3 cellular contexts compared by ENCODE assay signal in genomic region chr18:59911600-59911999, GRCh38.
TF ChIP-seq lines count a peak whose summit lies in the region.

No MANE protein-coding gene starts in this region.

TF ChIP-seq in SK-N-SH, 30 proteins besides CTCF, POLR2A, EP300 and RAD21:
- TF ChIP-seq, protein P1, sequence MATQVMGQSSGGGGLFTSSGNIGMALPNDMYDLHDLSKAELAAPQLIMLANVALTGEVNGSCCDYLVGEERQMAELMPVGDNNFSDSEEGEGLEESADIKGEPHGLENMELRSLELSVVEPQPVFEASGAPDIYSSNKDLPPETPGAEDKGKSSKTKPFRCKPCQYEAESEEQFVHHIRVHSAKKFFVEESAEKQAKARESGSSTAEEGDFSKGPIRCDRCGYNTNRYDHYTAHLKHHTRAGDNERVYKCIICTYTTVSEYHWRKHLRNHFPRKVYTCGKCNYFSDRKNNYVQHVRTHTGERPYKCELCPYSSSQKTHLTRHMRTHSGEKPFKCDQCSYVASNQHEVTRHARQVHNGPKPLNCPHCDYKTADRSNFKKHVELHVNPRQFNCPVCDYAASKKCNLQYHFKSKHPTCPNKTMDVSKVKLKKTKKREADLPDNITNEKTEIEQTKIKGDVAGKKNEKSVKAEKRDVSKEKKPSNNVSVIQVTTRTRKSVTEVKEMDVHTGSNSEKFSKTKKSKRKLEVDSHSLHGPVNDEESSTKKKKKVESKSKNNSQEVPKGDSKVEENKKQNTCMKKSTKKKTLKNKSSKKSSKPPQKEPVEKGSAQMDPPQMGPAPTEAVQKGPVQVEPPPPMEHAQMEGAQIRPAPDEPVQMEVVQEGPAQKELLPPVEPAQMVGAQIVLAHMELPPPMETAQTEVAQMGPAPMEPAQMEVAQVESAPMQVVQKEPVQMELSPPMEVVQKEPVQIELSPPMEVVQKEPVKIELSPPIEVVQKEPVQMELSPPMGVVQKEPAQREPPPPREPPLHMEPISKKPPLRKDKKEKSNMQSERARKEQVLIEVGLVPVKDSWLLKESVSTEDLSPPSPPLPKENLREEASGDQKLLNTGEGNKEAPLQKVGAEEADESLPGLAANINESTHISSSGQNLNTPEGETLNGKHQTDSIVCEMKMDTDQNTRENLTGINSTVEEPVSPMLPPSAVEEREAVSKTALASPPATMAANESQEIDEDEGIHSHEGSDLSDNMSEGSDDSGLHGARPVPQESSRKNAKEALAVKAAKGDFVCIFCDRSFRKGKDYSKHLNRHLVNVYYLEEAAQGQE (IDR thresholded peaks at IDR 0.05; ENCODE audit: low read depth, low read length), result no peak
- TF ChIP-seq, protein P2, sequence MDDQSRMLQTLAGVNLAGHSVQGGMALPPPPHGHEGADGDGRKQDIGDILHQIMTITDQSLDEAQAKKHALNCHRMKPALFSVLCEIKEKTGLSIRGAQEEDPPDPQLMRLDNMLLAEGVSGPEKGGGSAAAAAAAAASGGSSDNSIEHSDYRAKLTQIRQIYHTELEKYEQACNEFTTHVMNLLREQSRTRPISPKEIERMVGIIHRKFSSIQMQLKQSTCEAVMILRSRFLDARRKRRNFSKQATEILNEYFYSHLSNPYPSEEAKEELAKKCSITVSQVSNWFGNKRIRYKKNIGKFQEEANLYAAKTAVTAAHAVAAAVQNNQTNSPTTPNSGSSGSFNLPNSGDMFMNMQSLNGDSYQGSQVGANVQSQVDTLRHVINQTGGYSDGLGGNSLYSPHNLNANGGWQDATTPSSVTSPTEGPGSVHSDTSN (IDR thresholded peaks at IDR 0.05), result no peak
- TF ChIP-seq, protein P3, sequence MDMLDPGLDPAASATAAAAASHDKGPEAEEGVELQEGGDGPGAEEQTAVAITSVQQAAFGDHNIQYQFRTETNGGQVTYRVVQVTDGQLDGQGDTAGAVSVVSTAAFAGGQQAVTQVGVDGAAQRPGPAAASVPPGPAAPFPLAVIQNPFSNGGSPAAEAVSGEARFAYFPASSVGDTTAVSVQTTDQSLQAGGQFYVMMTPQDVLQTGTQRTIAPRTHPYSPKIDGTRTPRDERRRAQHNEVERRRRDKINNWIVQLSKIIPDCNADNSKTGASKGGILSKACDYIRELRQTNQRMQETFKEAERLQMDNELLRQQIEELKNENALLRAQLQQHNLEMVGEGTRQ (IDR thresholded peaks at IDR 0.05; ENCODE audit: borderline replicate concordance, low read depth, low read length), result no peak
- no peak for TF ChIP-seq SIN3A (IDR thresholded peaks at IDR 0.05; ENCODE audit: borderline replicate concordance, low read depth, low read length)
- TF ChIP-seq YY1 (IDR thresholded peaks at IDR 0.05; ENCODE audit: low read depth), result no peak

TF ChIP-seq in SK-N-SH treated with all-trans-retinoic acid at 6 μM for 48 hours, 23 proteins besides CTCF, POLR2A, EP300 and RAD21 (continues in another document):
- TF ChIP-seq OSR1 (CRISPR knock-in tag; IDR thresholded peaks at IDR 0.05) (no peak), RARB (CRISPR knock-in tag; IDR thresholded peaks at IDR 0.05) (no peak), ZC3H10 (CRISPR knock-in tag; IDR thresholded peaks at IDR 0.05) (no peak), GLIS3 (CRISPR knock-in tag; IDR thresholded peaks at IDR 0.05) (no peak), BACH2 (CRISPR knock-in tag; IDR thresholded peaks at IDR 0.05; ENCODE audit: borderline replicate concordance) (no peak), ISL1 (CRISPR knock-in tag; IDR thresholded peaks at IDR 0.05) (no peak), CSDC2 (CRISPR knock-in tag; IDR thresholded peaks at IDR 0.05) (no peak), SNAI2 (CRISPR knock-in tag; IDR thresholded peaks at IDR 0.05) (no peak), ZFP3 (CRISPR knock-in tag; IDR thresholded peaks at IDR 0.05) (no peak), PATZ1 (CRISPR knock-in tag; IDR thresholded peaks at IDR 0.05; ENCODE audit: borderline replicate concordance) (no peak), TCF4 (CRISPR knock-in tag; IDR thresholded peaks at IDR 0.05; ENCODE audit: borderline replicate concordance) (no peak), ZFP30 (CRISPR knock-in tag; IDR thresholded peaks at IDR 0.05) (no peak), TOX (CRISPR knock-in tag; IDR thresholded peaks at IDR 0.05; ENCODE audit: borderline replicate concordance) (no peak), POU6F1 (CRISPR knock-in tag; IDR thresholded peaks at IDR 0.05; ENCODE audit: borderline replicate concordance, low read depth) (no peak), ZNF565 (CRISPR knock-in tag; conservative IDR thresholded peaks at IDR 0.05; ENCODE audit: low read depth) (no peak), ARNTL (CRISPR knock-in tag; IDR thresholded peaks at IDR 0.05; ENCODE audit: borderline replicate concordance, low read depth) (no peak), ESRRG (CRISPR knock-in tag; IDR thresholded peaks at IDR 0.05) (no peak), ZNF8 (CRISPR knock-in tag; IDR thresholded peaks at IDR 0.05) (no peak)
- TF ChIP-seq, protein P4, sequence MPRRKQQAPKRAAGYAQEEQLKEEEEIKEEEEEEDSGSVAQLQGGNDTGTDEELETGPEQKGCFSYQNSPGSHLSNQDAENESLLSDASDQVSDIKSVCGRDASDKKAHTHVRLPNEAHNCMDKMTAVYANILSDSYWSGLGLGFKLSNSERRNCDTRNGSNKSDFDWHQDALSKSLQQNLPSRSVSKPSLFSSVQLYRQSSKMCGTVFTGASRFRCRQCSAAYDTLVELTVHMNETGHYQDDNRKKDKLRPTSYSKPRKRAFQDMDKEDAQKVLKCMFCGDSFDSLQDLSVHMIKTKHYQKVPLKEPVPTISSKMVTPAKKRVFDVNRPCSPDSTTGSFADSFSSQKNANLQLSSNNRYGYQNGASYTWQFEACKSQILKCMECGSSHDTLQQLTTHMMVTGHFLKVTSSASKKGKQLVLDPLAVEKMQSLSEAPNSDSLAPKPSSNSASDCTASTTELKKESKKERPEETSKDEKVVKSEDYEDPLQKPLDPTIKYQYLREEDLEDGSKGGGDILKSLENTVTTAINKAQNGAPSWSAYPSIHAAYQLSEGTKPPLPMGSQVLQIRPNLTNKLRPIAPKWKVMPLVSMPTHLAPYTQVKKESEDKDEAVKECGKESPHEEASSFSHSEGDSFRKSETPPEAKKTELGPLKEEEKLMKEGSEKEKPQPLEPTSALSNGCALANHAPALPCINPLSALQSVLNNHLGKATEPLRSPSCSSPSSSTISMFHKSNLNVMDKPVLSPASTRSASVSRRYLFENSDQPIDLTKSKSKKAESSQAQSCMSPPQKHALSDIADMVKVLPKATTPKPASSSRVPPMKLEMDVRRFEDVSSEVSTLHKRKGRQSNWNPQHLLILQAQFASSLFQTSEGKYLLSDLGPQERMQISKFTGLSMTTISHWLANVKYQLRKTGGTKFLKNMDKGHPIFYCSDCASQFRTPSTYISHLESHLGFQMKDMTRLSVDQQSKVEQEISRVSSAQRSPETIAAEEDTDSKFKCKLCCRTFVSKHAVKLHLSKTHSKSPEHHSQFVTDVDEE (CRISPR knock-in tag; IDR thresholded peaks at IDR 0.05), result no peak

TF ChIP-seq in K562, 482 proteins besides CTCF, POLR2A, EP300 and RAD21 (continues in another document):
- TF ChIP-seq TAF9B (IDR thresholded peaks at IDR 0.05; ENCODE audit: partially characterized antibody) (no peak), ZNF717 (CRISPR knock-in tag; IDR thresholded peaks at IDR 0.05) (no peak), IFI16 (CRISPR knock-in tag; IDR thresholded peaks at IDR 0.05) (no peak), HMBOX1 (IDR thresholded peaks at IDR 0.05) (peak; percentile 54; the same call in 1 of the 2 replicates), SOX6 (IDR thresholded peaks at IDR 0.05) (peak; percentile 60; the same call in 1 of the 2 replicates), ZFP36 (IDR thresholded peaks at IDR 0.05; ENCODE audit: low read depth, low read length, partially characterized antibody) (no peak), ZNF311 (CRISPR knock-in tag; IDR thresholded peaks at IDR 0.05) (no peak), ZNF146 (CRISPR knock-in tag; IDR thresholded peaks at IDR 0.05; ENCODE audit: unreplicated experiment) (no peak), ZBTB12 (CRISPR knock-in tag; IDR thresholded peaks at IDR 0.05) (no peak), ZC3H8 (IDR thresholded peaks at IDR 0.05) (no peak), ZNF57 (CRISPR knock-in tag; IDR thresholded peaks at IDR 0.05) (no peak), TEAD1 (CRISPR knock-in tag; IDR thresholded peaks at IDR 0.05) (no peak), PKNOX1 (IDR thresholded peaks at IDR 0.05) (peak; percentile 91), MAZ (CRISPR knock-in tag; conservative IDR thresholded peaks at IDR 0.05 in 1 of 2, IDR thresholded peaks at IDR 0.05 in 1 of 2) (no peak), POLR2B (IDR thresholded peaks at IDR 0.05; ENCODE audit: low read depth, partially characterized antibody) (no peak), ZBED1 (IDR thresholded peaks at IDR 0.05) (no peak), NFE2 (IDR thresholded peaks at IDR 0.05; ENCODE audit: low read depth) (peak; percentile 42), ZNF12 (CRISPR knock-in tag; IDR thresholded peaks at IDR 0.05) (no peak), ZNF75A (CRISPR knock-in tag; IDR thresholded peaks at IDR 0.05) (no peak), PTTG1 (tag; IDR thresholded peaks at IDR 0.05; ENCODE audit: low read depth) (no peak), CHCHD3 (CRISPR knock-in tag; IDR thresholded peaks at IDR 0.05) (no peak), KAT8 (IDR thresholded peaks at IDR 0.05; ENCODE audit: low read depth) (no peak), SMARCA4 (IDR thresholded peaks at IDR 0.05) (no peak), ZSCAN29 (IDR thresholded peaks at IDR 0.05) (no peak), FOXJ2 (tag; IDR thresholded peaks at IDR 0.05) (peak; percentile 34; the same call in 1 of the 2 replicates), HLTF (IDR thresholded peaks at IDR 0.05) (no peak), NBN (IDR thresholded peaks at IDR 0.05; ENCODE audit: low read depth) (no peak), BCL6 (CRISPR knock-in tag; IDR thresholded peaks at IDR 0.05) (no peak), ZKSCAN3 (CRISPR knock-in tag; IDR thresholded peaks at IDR 0.05) (no peak), MYC (IDR thresholded peaks at IDR 0.05; ENCODE audit: low read depth, low read length) (0 out of 2 replicates have a peak, but pooled peaks have one; percentile 19), MYC (CRISPR knock-in tag; IDR thresholded peaks at IDR 0.05; ENCODE audit: borderline replicate concordance, low read depth) (no peak)
- TF ChIP-seq, protein P5, sequence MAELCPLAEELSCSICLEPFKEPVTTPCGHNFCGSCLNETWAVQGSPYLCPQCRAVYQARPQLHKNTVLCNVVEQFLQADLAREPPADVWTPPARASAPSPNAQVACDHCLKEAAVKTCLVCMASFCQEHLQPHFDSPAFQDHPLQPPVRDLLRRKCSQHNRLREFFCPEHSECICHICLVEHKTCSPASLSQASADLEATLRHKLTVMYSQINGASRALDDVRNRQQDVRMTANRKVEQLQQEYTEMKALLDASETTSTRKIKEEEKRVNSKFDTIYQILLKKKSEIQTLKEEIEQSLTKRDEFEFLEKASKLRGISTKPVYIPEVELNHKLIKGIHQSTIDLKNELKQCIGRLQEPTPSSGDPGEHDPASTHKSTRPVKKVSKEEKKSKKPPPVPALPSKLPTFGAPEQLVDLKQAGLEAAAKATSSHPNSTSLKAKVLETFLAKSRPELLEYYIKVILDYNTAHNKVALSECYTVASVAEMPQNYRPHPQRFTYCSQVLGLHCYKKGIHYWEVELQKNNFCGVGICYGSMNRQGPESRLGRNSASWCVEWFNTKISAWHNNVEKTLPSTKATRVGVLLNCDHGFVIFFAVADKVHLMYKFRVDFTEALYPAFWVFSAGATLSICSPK (IDR thresholded peaks at IDR 0.05; ENCODE audit: borderline replicate concordance), result no peak
- TF ChIP-seq, protein P6, sequence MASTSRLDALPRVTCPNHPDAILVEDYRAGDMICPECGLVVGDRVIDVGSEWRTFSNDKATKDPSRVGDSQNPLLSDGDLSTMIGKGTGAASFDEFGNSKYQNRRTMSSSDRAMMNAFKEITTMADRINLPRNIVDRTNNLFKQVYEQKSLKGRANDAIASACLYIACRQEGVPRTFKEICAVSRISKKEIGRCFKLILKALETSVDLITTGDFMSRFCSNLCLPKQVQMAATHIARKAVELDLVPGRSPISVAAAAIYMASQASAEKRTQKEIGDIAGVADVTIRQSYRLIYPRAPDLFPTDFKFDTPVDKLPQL (IDR thresholded peaks at IDR 0.05; ENCODE audit: extremely low read depth, insufficient read length), result no peak
- TF ChIP-seq, protein P7, sequence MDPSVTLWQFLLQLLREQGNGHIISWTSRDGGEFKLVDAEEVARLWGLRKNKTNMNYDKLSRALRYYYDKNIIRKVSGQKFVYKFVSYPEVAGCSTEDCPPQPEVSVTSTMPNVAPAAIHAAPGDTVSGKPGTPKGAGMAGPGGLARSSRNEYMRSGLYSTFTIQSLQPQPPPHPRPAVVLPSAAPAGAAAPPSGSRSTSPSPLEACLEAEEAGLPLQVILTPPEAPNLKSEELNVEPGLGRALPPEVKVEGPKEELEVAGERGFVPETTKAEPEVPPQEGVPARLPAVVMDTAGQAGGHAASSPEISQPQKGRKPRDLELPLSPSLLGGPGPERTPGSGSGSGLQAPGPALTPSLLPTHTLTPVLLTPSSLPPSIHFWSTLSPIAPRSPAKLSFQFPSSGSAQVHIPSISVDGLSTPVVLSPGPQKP (CRISPR knock-in tag; IDR thresholded peaks at IDR 0.05), result no peak
- TF ChIP-seq, protein P8, sequence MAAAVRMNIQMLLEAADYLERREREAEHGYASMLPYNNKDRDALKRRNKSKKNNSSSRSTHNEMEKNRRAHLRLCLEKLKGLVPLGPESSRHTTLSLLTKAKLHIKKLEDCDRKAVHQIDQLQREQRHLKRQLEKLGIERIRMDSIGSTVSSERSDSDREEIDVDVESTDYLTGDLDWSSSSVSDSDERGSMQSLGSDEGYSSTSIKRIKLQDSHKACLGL (CRISPR knock-in tag; IDR thresholded peaks at IDR 0.05; ENCODE audit: borderline replicate concordance, poor library complexity, severe bottlenecking), result no peak
